ENCODE assay signal across 8 cellular contexts in genomic region chr12:109428038-109428629, GRCh38. TPM values are rescaled to one million over a fixed set of nuclear protein-coding genes. Genes with fewer than 3 reads are reported as not detected.
DNase-seq lines count a peak whose midpoint lies in the region; ATAC-seq and TF ChIP-seq lines count a peak whose summit lies in the region.

No MANE protein-coding gene starts in this region.

- intact Hi-C loops in mammary epithelial cell (cut with micrococcal nuclease) = loop anchor here (1.0 to 5.0 kb wide), 3 partner anchors 48 to 347 kb away; no protein-coding TSS in a partner anchor

- H3K4me1 ChIP-seq in mammary epithelial cell (ENCODE audit: insufficient read depth, low read length) = peaks cover 6% of the 10 kb centered on the region

- in situ Hi-C loops in mammary epithelial cell (cut with MboI; ENCODE audit: low sequenced_read_pairs in 2 of 2) = loop anchor here (5.0 to 10.0 kb wide), 2 partner anchors 49 to 347 kb away; partner anchors contain the start of genes KCTD10 (in 1 of the 2) and UBE3B (in 1 of the 2)

- H3K27ac ChIP-seq in mammary epithelial cell (ENCODE audit: insufficient read depth, low read depth, low read length) = no peak overlapping the region

- no peaks in the 10 kb centered on the region for H3K9me3 ChIP-seq in mammary epithelial cell (replicated peaks; ENCODE audit: insufficient read depth, low read length)

- dilution Hi-C loops in mammary epithelial cell (cut with HindIII; ENCODE audit: low sequenced_read_pairs) = no loop called here

- H3K4me2 ChIP-seq in mammary epithelial cell (ENCODE audit: insufficient read depth, low read depth, low read length) = no peak overlapping the region

- WGBS in mammary epithelial cell (ENCODE audit: low coverage, missing lambda C conversion rate) = 17% methylated on average over 7 of the region's 8 CpGs

- BruUV-seq in mammary epithelial cell (replicated peaks; lab: Mats Ljungman, UMichigan) = no TSS peak

- H3K36me3 ChIP-seq in mammary epithelial cell (ENCODE audit: insufficient read depth, low read length) (no peaks in the 10 kb centered on the region), kidney epithelial cell (ENCODE audit: control insufficient read depth, insufficient read depth, low read length) (no peaks in the 10 kb centered on the region)

- H3K27me3 ChIP-seq in mammary epithelial cell (ENCODE audit: insufficient read depth, low read length) = no peaks in the 10 kb centered on the region
- H3K27me3 ChIP-seq in kidney epithelial cell (ENCODE audit: control insufficient read depth, insufficient read depth, low read length) = peaks cover 4% of the 10 kb centered on the region

- no peaks in the 10 kb centered on the region for H3K79me2 ChIP-seq in mammary epithelial cell (ENCODE audit: insufficient read depth, low read length)

- H3K9ac ChIP-seq in mammary epithelial cell (ENCODE audit: insufficient read depth, low read length) = no peak overlapping the region

- no peak overlapping the region for H3K4me3 ChIP-seq in WI38 (ENCODE audit: low read depth, low read length)
- H3K4me3 ChIP-seq in mammary epithelial cell (replicated peaks in 1 of 3; ENCODE audit: insufficient read depth in 1 of 3, low read depth in 2 of 3, low read length in 3 of 3) = no peak overlapping the region
- no peak overlapping the region for H3K4me3 ChIP-seq in kidney epithelial cell (ENCODE audit: low read depth, low read length)

- ATAC-seq in HG02678 (IDR thresholded peaks at IDR 0.05; ENCODE audit: unreplicated experiment) (peak; percentile 66), GM21717 (IDR thresholded peaks at IDR 0.05; ENCODE audit: unreplicated experiment) (no peak)

- DNase-seq in DMS114 treated with DMSO at 0.1 percent for 48 hours (lab: John Stamatoyannopoulos, UW; ENCODE audit: unreplicated experiment) (peak; percentile 75), NCI-H2196 treated with DMSO at 0.1 percent for 48 hours (lab: John Stamatoyannopoulos, UW; ENCODE audit: unreplicated experiment) (peak; percentile 36), mammary epithelial cell (peak; percentile 57), kidney epithelial cell (ENCODE audit: low read depth) (peak; percentile 26)
- DNase-seq in stimulated activated CD4-positive, alpha-beta T cell treated with anti-CD3 and anti-CD28 coated beads, Interleukin-2, amount 100 ng/mL, for 24 hours = peak; percentile 81 to 83

- peak; percentile 95 for TF ChIP-seq CTCF in WI38 (IDR thresholded peaks at IDR 0.05; ENCODE audit: low read depth, low read length)
- TF ChIP-seq CTCF in mammary epithelial cell (conservative IDR thresholded peaks at IDR 0.05 in 1 of 2, IDR thresholded peaks at IDR 0.05 in 1 of 2; ENCODE audit: extremely low read depth in 1 of 2, insufficient read depth in 1 of 2, low read depth in 1 of 2, low read length in 2 of 2) = peak; percentile 99
- TF ChIP-seq CTCF in kidney epithelial cell (IDR thresholded peaks at IDR 0.05; ENCODE audit: insufficient read depth, low read length, poor library complexity, severe bottlenecking) = peak; percentile 99

- peaks cover 2% of the 10 kb centered on the region for H4K20me1 ChIP-seq in mammary epithelial cell (ENCODE audit: insufficient read depth, low read length)

- CTCF ChIA-PET in mammary epithelial cell (lab: Charles Lee; ENCODE audit: low non-redundant PET) = interaction anchor here (0.5 to 1.0 kb wide), 5 partner anchors 13 to 347 kb away, joined by 3 to 9 read pairs (median 3); no protein-coding TSS in a partner anchor

- no peak overlapping the region for H2AFZ ChIP-seq in mammary epithelial cell (ENCODE audit: low read depth, low read length)

RNA-seq across cellular contexts. Expression of gene KCTD10, which starts 49.0 kb away (rescaled TPM):
- total RNA-seq in mammary epithelial cell = 100 to 1,000 TPM in 1 of 2 donors, 10 to 100 TPM in 1; 71.2 to 125 TPM
- polyA plus RNA-seq in mammary epithelial cell = 72.5 TPM
- polyA minus RNA-seq in mammary epithelial cell = 126 TPM
- total RNA-seq in kidney epithelial cell = 37.9 and 52.1 TPM in 2 replicates

RNA-seq across cellular contexts. Expression of gene UBE3B, which starts 49.3 kb away (rescaled TPM):
- total RNA-seq in mammary epithelial cell = 10 to 100 TPM; 31.2 to 53.7 TPM
- polyA plus RNA-seq in mammary epithelial cell = 21.5 TPM
- 103 TPM for polyA minus RNA-seq in mammary epithelial cell
- total RNA-seq in kidney epithelial cell = 34.8 and 38.3 TPM in 2 replicates

Comparison
In these comparisons a context has a peak if more than half of its experiments do, and no peak if none do; other contexts are left out.
1. DNase-seq: peak in every context shown above with its lines; median percentile 82 in stimulated activated CD4-positive, alpha-beta T cell treated with anti-CD3 and anti-CD28 coated beads, Interleukin-2, amount 100 ng/mL, for 24 hours; 75 in DMS114 treated with DMSO at 0.1 percent for 48 hours; 57 in mammary epithelial cell; 36 in NCI-H2196 treated with DMSO at 0.1 percent for 48 hours; 26 in kidney epithelial cell.